24 cellular contexts compared by ENCODE assay signal in genomic region chr10:21719502-21719901, GRCh38.
"Had no signal": no experiment of that assay in that cellular context is flagged by ENCODE, and none has a peak within 500 bp of the region (broad histone marks: within the 10 kb centered on the region; RNA-seq: fewer than 3 reads in every experiment).

No MANE protein-coding gene starts in this region.

- H3K9ac ChIP-seq: neural progenitor cell had no signal

- ATAC-seq: foreskin keratinocyte; left lobe of liver; lower lobe of right lung; stimulated activated naive B cell treated with anti-CD40 and anti-IgM and Interleukin-4, amounts not matched to agents 10 μg/mL and 1 μg/mL and 100 μg/mL, for 72 hours had no signal

- H3K27ac ChIP-seq: foreskin keratinocyte, lower lobe of right lung, neural progenitor cell, sigmoid colon, transverse colon had no signal

- H3K9me3 Mint-ChIP-seq: activated B cell treated with CpG ODN at 0.5 μM for 24 hours; activated naive CD4-positive, alpha-beta T cell treated with anti-CD3 and anti-CD28 coated beads, Interleukin-2, amount 10 ng/mL, durations not matched to agents 7 days and 5 days; immature natural killer cell; neural progenitor cell had no signal

- DNase-seq: activated B cell treated with CpG ODN at 0.5 μM for 24 hours; activated CD4-positive, alpha-beta T cell treated with anti-CD3 and anti-CD28 coated beads for 36 hours; activated CD4-positive, alpha-beta T cell treated with anti-CD3 and anti-CD28 coated beads, Interleukin-2, amount 50 U/mL, for 4 hours; activated CD8-positive, alpha-beta memory T cell treated with anti-CD3 and anti-CD28 coated beads, Interleukin-2, amount 50 U/mL, for 48 hours; activated effector memory CD4-positive, alpha-beta T cell treated with anti-CD3 and anti-CD28 coated beads, Interleukin-2, amount 50 U/mL, for 16 hours; activated naive CD4-positive, alpha-beta T cell treated with anti-CD3 and anti-CD28 coated beads, Interleukin-2, amount 10 ng/mL, durations not matched to agents 7 days and 5 days; activated T-cell treated with anti-CD3 and anti-CD28 coated beads, Interleukin-2, amount 50 U/mL, for 48 hours; amygdala; effector CD4-positive, alpha-beta T cell; erythroblast; foreskin keratinocyte; immature natural killer cell; lower lobe of right lung; naive B cell; posterior cingulate gyrus; sigmoid colon; stimulated activated CD4-positive, alpha-beta T cell treated with anti-CD3 and anti-CD28 coated beads, Interleukin-15, amount 100 ng/mL, for 24 hours; stimulated activated CD8-positive, alpha-beta memory T cell treated with anti-CD3 and anti-CD28 coated beads, Interleukin-4, amount 100 ng/mL, for 48 hours; stimulated activated naive B cell treated with anti-CD40 and anti-IgM and Interleukin-4, amounts not matched to agents 10 μg/mL and 1 μg/mL and 100 μg/mL, for 72 hours; transverse colon had no signal

- H3K27me3 Mint-ChIP-seq: activated B cell treated with CpG ODN at 0.5 μM for 24 hours; activated CD4-positive, alpha-beta T cell treated with anti-CD3 and anti-CD28 coated beads for 36 hours; activated naive CD4-positive, alpha-beta T cell treated with anti-CD3 and anti-CD28 coated beads, Interleukin-2, amount 10 ng/mL, durations not matched to agents 7 days and 5 days; dendritic cell treated with granulocyte-macrophage colony-stimulating factor and Interleukin-4, amounts not matched to agents 40 ng/mL and 50 ng/mL, for 4 days; naive B cell; stimulated activated naive B cell treated with anti-CD40 and anti-IgM and Interleukin-4, amounts not matched to agents 10 μg/mL and 1 μg/mL and 100 μg/mL, for 72 hours had no signal

- H2AFZ ChIP-seq: neural progenitor cell had no signal

- H3K27ac Mint-ChIP-seq: activated B cell treated with CpG ODN at 0.5 μM for 24 hours; activated naive CD4-positive, alpha-beta T cell treated with anti-CD3 and anti-CD28 coated beads, Interleukin-2, amount 10 ng/mL, durations not matched to agents 7 days and 5 days; dendritic cell treated with granulocyte-macrophage colony-stimulating factor and Interleukin-4, amounts not matched to agents 40 ng/mL and 50 ng/mL, for 4 days; immature natural killer cell; stimulated activated naive B cell treated with anti-CD40 and anti-IgM and Interleukin-4, amounts not matched to agents 10 μg/mL and 1 μg/mL and 100 μg/mL, for 72 hours had no signal

- H3K4me3 Mint-ChIP-seq: activated B cell treated with CpG ODN at 0.5 μM for 24 hours; activated CD4-positive, alpha-beta T cell treated with anti-CD3 and anti-CD28 coated beads for 36 hours; activated naive CD4-positive, alpha-beta T cell treated with anti-CD3 and anti-CD28 coated beads, Interleukin-2, amount 10 ng/mL, durations not matched to agents 7 days and 5 days; dendritic cell treated with granulocyte-macrophage colony-stimulating factor and Interleukin-4, amounts not matched to agents 40 ng/mL and 50 ng/mL, for 4 days; immature natural killer cell; naive B cell; neural progenitor cell; stimulated activated naive B cell treated with anti-CD40 and anti-IgM and Interleukin-4, amounts not matched to agents 10 μg/mL and 1 μg/mL and 100 μg/mL, for 72 hours had no signal

- H3K4me3 ChIP-seq: lower lobe of right lung, neural progenitor cell, sigmoid colon, smooth muscle cell, transverse colon had no signal

- H3K9me3 ChIP-seq: lower lobe of right lung, sigmoid colon, transverse colon had no signal

- H3K27me3 ChIP-seq: foreskin keratinocyte, neural progenitor cell, sigmoid colon, transverse colon had no signal

- H3K4me2 ChIP-seq: neural progenitor cell, smooth muscle cell had no signal
